ENCODE assay signal across 10 cellular contexts in genomic region chr2:12819721-12820120, GRCh38.
DNase-seq lines count a peak whose midpoint lies in the region; ATAC-seq and TF ChIP-seq lines count a peak whose summit lies in the region.
"Had no signal": no experiment of that assay in that cellular context is flagged by ENCODE, and none has a peak within 500 bp of the region (broad histone marks: within the 10 kb centered on the region; RNA-seq: fewer than 3 reads in every experiment).

No MANE protein-coding gene starts in this region.

- no peaks in the 10 kb centered on the region for H3K27me3 ChIP-seq in SJCRH30
- H3K27me3 ChIP-seq in fibroblast of lung (ENCODE audit: control insufficient read depth, insufficient read depth, low read length): no peaks in the 10 kb centered on the region
- H3K27me3 ChIP-seq in neural progenitor cell: no peaks in the 10 kb centered on the region

- H3K9me3 Mint-ChIP-seq in neural progenitor cell: no peaks in the 10 kb centered on the region
- no peaks in the 10 kb centered on the region for H3K9me3 Mint-ChIP-seq in activated naive CD8-positive, alpha-beta T cell treated with anti-CD3 and anti-CD28 coated beads, Interleukin-2, amount 50 U/mL, for 24 hours

- H3K9ac ChIP-seq in fibroblast of lung (ENCODE audit: insufficient read depth, low read length) (peak overlapping the region; percentile 11), neural progenitor cell (no peak overlapping the region)

- no peaks in the 10 kb centered on the region for H4K20me1 ChIP-seq in fibroblast of lung (ENCODE audit: control insufficient read depth, extremely low read depth, insufficient read depth, low read length)
- H4K20me1 ChIP-seq in neural progenitor cell (ENCODE audit: low read depth): no peaks in the 10 kb centered on the region

- H3K4me3 Mint-ChIP-seq in neural progenitor cell: no peak overlapping the region
- H3K4me3 Mint-ChIP-seq in activated naive CD8-positive, alpha-beta T cell treated with anti-CD3 and anti-CD28 coated beads, Interleukin-2, amount 50 U/mL, for 24 hours: no peak overlapping the region

- H3K4me2 ChIP-seq in fibroblast of lung (ENCODE audit: extremely low read depth, insufficient read depth, low read length) (no peak overlapping the region), neural progenitor cell (no peak overlapping the region)

- H2AFZ ChIP-seq in fibroblast of lung (ENCODE audit: low read length) (no peak overlapping the region), neural progenitor cell (replicated peaks) (no peak overlapping the region)

- H3K9me3 ChIP-seq in SJCRH30 (replicated peaks) (no peaks in the 10 kb centered on the region), fibroblast of lung (ENCODE audit: control insufficient read depth, insufficient read depth, low read depth, low read length) (no peaks in the 10 kb centered on the region), neural progenitor cell (ENCODE audit: low read depth) (no peaks in the 10 kb centered on the region)

- DNase-seq in EL: peak; percentile 53
- no peak for DNase-seq in SJCRH30
- peak; percentile 55 to 84 for DNase-seq in fibroblast of lung (ENCODE audit: low read depth in 2 of 2)
- no peak for DNase-seq in T-helper 9 cell
- no peak for DNase-seq in neural progenitor cell (ENCODE audit: low spot score)
- DNase-seq in activated naive CD8-positive, alpha-beta T cell treated with anti-CD3 and anti-CD28 coated beads, Interleukin-2, amount 50 U/mL, for 24 hours: no peak
- DNase-seq: activated CD8-positive, alpha-beta memory T cell treated with anti-CD3 and anti-CD28 coated beads, Interleukin-2, amount 50 U/mL, for 48 hours; Karpas-422 had no signal

- no peaks in the 10 kb centered on the region for H3K79me2 ChIP-seq in fibroblast of lung (ENCODE audit: control insufficient read depth, insufficient read depth, low read length)
- no peaks in the 10 kb centered on the region for H3K79me2 ChIP-seq in neural progenitor cell (ENCODE audit: low read depth)

- peaks cover 4% of the 10 kb centered on the region for H3K27me3 Mint-ChIP-seq in neural progenitor cell (ENCODE audit: insufficient read depth, low read depth)
- peaks cover 13% of the 10 kb centered on the region for H3K27me3 Mint-ChIP-seq in activated naive CD8-positive, alpha-beta T cell treated with anti-CD3 and anti-CD28 coated beads, Interleukin-2, amount 50 U/mL, for 24 hours

- no peak for ATAC-seq in activated naive CD8-positive, alpha-beta T cell treated with anti-CD3 and anti-CD28 coated beads, Interleukin-2, amount 50 U/mL, for 24 hours
- no peak for ATAC-seq in HG02678 (IDR thresholded peaks at IDR 0.05; ENCODE audit: unreplicated experiment)

- no peaks in the 10 kb centered on the region for H3K36me3 Mint-ChIP-seq in neural progenitor cell
- no peaks in the 10 kb centered on the region for H3K36me3 Mint-ChIP-seq in activated naive CD8-positive, alpha-beta T cell treated with anti-CD3 and anti-CD28 coated beads, Interleukin-2, amount 50 U/mL, for 24 hours (ENCODE audit: low read depth)

- TF ChIP-seq CTCF in fibroblast of lung (conservative IDR thresholded peaks at IDR 0.05 in 1 of 2, IDR thresholded peaks at IDR 0.05 in 1 of 2; ENCODE audit: low read depth in 1 of 2, low read length in 2 of 2) (no peak), neural progenitor cell (IDR thresholded peaks at IDR 0.05) (no peak)

- H3F3A ChIP-seq in neural progenitor cell (ENCODE audit: low read depth): no peaks in the 10 kb centered on the region

- H3K27ac ChIP-seq in SJCRH30 (peak overlapping the region; percentile 14; the same call in 1 of the 2 replicates), fibroblast of lung (ENCODE audit: insufficient read depth, low read length) (peak overlapping the region; percentile 71), skin epidermis (peak overlapping the region in 14 of 21 experiments; percentile 2 to 80 (median 33)), neural progenitor cell (no peak overlapping the region)

- H3K4me1 ChIP-seq in SJCRH30 (peaks cover 15% of the 10 kb centered on the region), fibroblast of lung (ENCODE audit: control insufficient read depth, extremely low read depth, insufficient read depth, low read length) (peaks cover 27% of the 10 kb centered on the region), neural progenitor cell (peaks cover 3% of the 10 kb centered on the region)

- H3K4me3 ChIP-seq in SJCRH30 (no peak overlapping the region), fibroblast of lung (replicated peaks in 1 of 4; ENCODE audit: control extremely low read depth in 1 of 4, insufficient read depth in 1 of 4, low read depth in 3 of 4, low read length in 4 of 4) (no peak overlapping the region), skin epidermis (no peak overlapping the region), neural progenitor cell (no peak overlapping the region)

- H3K4me1 Mint-ChIP-seq in neural progenitor cell: peaks cover 20% of the 10 kb centered on the region
- peaks cover 38% of the 10 kb centered on the region for H3K4me1 Mint-ChIP-seq in activated naive CD8-positive, alpha-beta T cell treated with anti-CD3 and anti-CD28 coated beads, Interleukin-2, amount 50 U/mL, for 24 hours

- H3K27ac Mint-ChIP-seq in neural progenitor cell: no peak overlapping the region
- no peak overlapping the region for H3K27ac Mint-ChIP-seq in activated naive CD8-positive, alpha-beta T cell treated with anti-CD3 and anti-CD28 coated beads, Interleukin-2, amount 50 U/mL, for 24 hours

- H3K36me3 ChIP-seq in SJCRH30 (no peaks in the 10 kb centered on the region), fibroblast of lung (ENCODE audit: control insufficient read depth, insufficient read depth, low read length) (no peaks in the 10 kb centered on the region), neural progenitor cell (no peaks in the 10 kb centered on the region)

Comparison
In these comparisons a context has a peak if more than half of its experiments do, and no peak if none do; other contexts are left out.
1. DNase-seq: peak in EL (single experiment) and fibroblast of lung (2 of 2); none in SJCRH30 (0 of 2), T-helper 9 cell (single experiment), neural progenitor cell (single experiment) and activated naive CD8-positive, alpha-beta T cell treated with anti-CD3 and anti-CD28 coated beads, Interleukin-2, amount 50 U/mL, for 24 hours (single experiment).